Comparison of ENCODE assay signal across 1 cellular context in genomic region chr3:149235599-149236424, GRCh38.
A peak's percentile ranks its signal among the peaks of the same experiment; 100 is the strongest.
TF ChIP-seq lines count a peak whose summit lies in the region.

No MANE protein-coding gene starts in this region.

TF ChIP-seq in HepG2, 621 proteins besides CTCF, POLR2A, EP300 and RAD21 (continued from another document):
- peak; percentile 94 for TF ChIP-seq PAXIP1 (CRISPR knock-in tag; conservative IDR thresholded peaks at IDR 0.05)
- TF ChIP-seq SOX5 (CRISPR knock-in tag; IDR thresholded peaks at IDR 0.05; ENCODE audit: borderline replicate concordance): peak; percentile 86
- TF ChIP-seq NR2F6 (IDR thresholded peaks at IDR 0.05): peak; percentile 96
- TF ChIP-seq NR2F6 (CRISPR knock-in tag; IDR thresholded peaks at IDR 0.05): peak; percentile 90
- peak; percentile 61; the same call in 1 of the 2 replicates for TF ChIP-seq ZNF512B (CRISPR knock-in tag; IDR thresholded peaks at IDR 0.05; ENCODE audit: borderline replicate concordance)
- TF ChIP-seq SIX1 (CRISPR knock-in tag; IDR thresholded peaks at IDR 0.05; ENCODE audit: borderline replicate concordance): peak; percentile 67; the same call in 1 of the 2 replicates
- no peak for TF ChIP-seq ATM (IDR thresholded peaks at IDR 0.05; ENCODE audit: borderline replicate concordance)
- no peak; a peak in 1 of 4 replicates for TF ChIP-seq HMGXB4 (CRISPR knock-in tag; IDR thresholded peaks at IDR 0.05; ENCODE audit: borderline replicate concordance in 1 of 2, low read depth in 1 of 2)
- TF ChIP-seq ZNF451 (CRISPR knock-in tag; IDR thresholded peaks at IDR 0.05): no peak
- TF ChIP-seq ZNF501 (CRISPR knock-in tag; IDR thresholded peaks at IDR 0.05): peak; percentile 95
- TF ChIP-seq NCOA5 (CRISPR knock-in tag; IDR thresholded peaks at IDR 0.05): no peak
- TF ChIP-seq ZNF772 (CRISPR knock-in tag; IDR thresholded peaks at IDR 0.05): 0 out of 2 replicates have a peak, but pooled peaks have one; percentile 10
- peak; percentile 27; the same call in 1 of the 2 replicates for TF ChIP-seq ZNF292 (CRISPR knock-in tag; IDR thresholded peaks at IDR 0.05; ENCODE audit: borderline replicate concordance, low read depth)
- peak; percentile 21; the same call in 1 of the 2 replicates for TF ChIP-seq ZBTB20 (CRISPR knock-in tag; IDR thresholded peaks at IDR 0.05; ENCODE audit: borderline replicate concordance, low read depth)
- no peak for TF ChIP-seq DZIP1 (CRISPR knock-in tag; IDR thresholded peaks at IDR 0.05)
- no peak for TF ChIP-seq NFYB (CRISPR knock-in tag; IDR thresholded peaks at IDR 0.05)
- peak; percentile 69 for TF ChIP-seq FOXA1 (IDR thresholded peaks at IDR 0.05)
- peak; percentile 58; the same call in 1 of the 2 replicates for TF ChIP-seq FOXA1 (CRISPR knock-in tag; IDR thresholded peaks at IDR 0.05)
- 0 out of 2 replicates have a peak, but pooled peaks have one; percentile 26 for TF ChIP-seq HNF1B (CRISPR knock-in tag; IDR thresholded peaks at IDR 0.05)
- TF ChIP-seq ZNF792 (CRISPR knock-in tag; IDR thresholded peaks at IDR 0.05): 0 out of 2 replicates have a peak, but pooled peaks have one; percentile 19
- TF ChIP-seq ZNF333 (CRISPR knock-in tag; IDR thresholded peaks at IDR 0.05; ENCODE audit: borderline replicate concordance): 0 out of 2 replicates have a peak, but pooled peaks have one; percentile 52
- 0 out of 2 replicates have a peak, but pooled peaks have one; percentile 39 for TF ChIP-seq ZBTB8A (CRISPR knock-in tag; IDR thresholded peaks at IDR 0.05; ENCODE audit: borderline replicate concordance, low read depth)
- peak; percentile 19; the same call in 1 of the 2 replicates for TF ChIP-seq ZBTB34 (CRISPR knock-in tag; IDR thresholded peaks at IDR 0.05)
- 0 out of 2 replicates have a peak, but pooled peaks have one; percentile 31 for TF ChIP-seq NFAT5 (CRISPR knock-in tag; IDR thresholded peaks at IDR 0.05)
- no peak for TF ChIP-seq GABPA (IDR thresholded peaks at IDR 0.05; ENCODE audit: low read depth, low read length)
- TF ChIP-seq GABPA (CRISPR knock-in tag; IDR thresholded peaks at IDR 0.05; ENCODE audit: low read depth): peak; percentile 23; the same call in 1 of the 2 replicates
- TF ChIP-seq ZNF160 (CRISPR knock-in tag; IDR thresholded peaks at IDR 0.05): 0 out of 2 replicates have a peak, but pooled peaks have one; percentile 54
- peak in 1 of 2 experiments; percentile 40; a peak in 1 of 4 replicates for TF ChIP-seq ATF4 (CRISPR knock-in tag; IDR thresholded peaks at IDR 0.05)
- TF ChIP-seq TOE1 (CRISPR knock-in tag; IDR thresholded peaks at IDR 0.05): 0 out of 2 replicates have a peak, but pooled peaks have one; percentile 44
- peak; percentile 93 for TF ChIP-seq FOXK1 (CRISPR knock-in tag; IDR thresholded peaks at IDR 0.05; ENCODE audit: borderline replicate concordance, low read depth)
- TF ChIP-seq ZNF709 (CRISPR knock-in tag; IDR thresholded peaks at IDR 0.05): no peak
- peak; percentile 40; the same call in 1 of the 2 replicates for TF ChIP-seq ELF3 (CRISPR knock-in tag; IDR thresholded peaks at IDR 0.05)
- TF ChIP-seq BRCA1 (CRISPR knock-in tag; IDR thresholded peaks at IDR 0.05): 0 out of 2 replicates have a peak, but pooled peaks have one; percentile 7
- TF ChIP-seq TARDBP (CRISPR knock-in tag; IDR thresholded peaks at IDR 0.05): peak; percentile 50; the same call in 1 of the 2 replicates
- no peak for TF ChIP-seq ZNF75D (CRISPR knock-in tag; IDR thresholded peaks at IDR 0.05; ENCODE audit: borderline replicate concordance)
- TF ChIP-seq SNAPC2 (CRISPR knock-in tag; IDR thresholded peaks at IDR 0.05): 0 out of 2 replicates have a peak, but pooled peaks have one; percentile 48
